In genomic region chr3:17680530-17680929, GRCh38 we compare ENCODE assay signal across 17 cellular contexts.
A peak's percentile ranks its signal among the peaks of the same experiment; 100 is the strongest.
DNase-seq lines count a peak whose midpoint lies in the region; ATAC-seq lines count a peak whose summit lies in the region.
"Had no signal": no experiment of that assay in that cellular context is flagged by ENCODE, and none has a peak within 500 bp of the region (broad histone marks: within the 10 kb centered on the region; RNA-seq: fewer than 3 reads in every experiment).

No MANE protein-coding gene starts in this region.

- no peaks in the 10 kb centered on the region for H3K36me3 Mint-ChIP-seq in effector memory CD8-positive, alpha-beta T cell (ENCODE audit: insufficient read depth)
- H3K36me3 Mint-ChIP-seq: CD4-positive, alpha-beta memory T cell; CD4-positive, CD25-positive, alpha-beta regulatory T cell had no signal

- H3K4me1 Mint-ChIP-seq in effector memory CD8-positive, alpha-beta T cell (ENCODE audit: low read depth in 2 of 2), result peaks cover 2 to 5% of the 10 kb centered on the region in 2 donors
- peaks cover 10% of the 10 kb centered on the region for H3K4me1 Mint-ChIP-seq in stimulated activated naive CD8-positive, alpha-beta T cell treated with anti-CD3 and anti-CD28 coated beads, Interleukin-15, amount 100 ng/mL, for 72 hours

- no peak for DNase-seq in effector memory CD8-positive, alpha-beta T cell
- DNase-seq in NCI-H1417 treated with DMSO at 0.1 percent for 48 hours (lab: John Stamatoyannopoulos, UW), result no peak
- DNase-seq in NK-92 (lab: John Stamatoyannopoulos, UW; ENCODE audit: unreplicated experiment), result no peak
- no peak for DNase-seq in stimulated activated naive CD8-positive, alpha-beta T cell treated with anti-CD3 and anti-CD28 coated beads, Interleukin-15, amount 100 ng/mL, for 72 hours
- DNase-seq: 8988T; ACHN; BE2C; C1 segment of cervical spinal cord; Caco-2; Calu3; CD4-positive, alpha-beta memory T cell; CD4-positive, CD25-positive, alpha-beta regulatory T cell; CD8-positive, alpha-beta memory T cell; DMS79 treated with DMSO at 0.1 percent for 48 hours; GF-D8 had no signal

- peak overlapping the region; percentile 41 to 52 for H3K27ac Mint-ChIP-seq in effector memory CD8-positive, alpha-beta T cell
- no peak overlapping the region for H3K27ac Mint-ChIP-seq in stimulated activated naive CD8-positive, alpha-beta T cell treated with anti-CD3 and anti-CD28 coated beads, Interleukin-15, amount 100 ng/mL, for 72 hours
- H3K27ac Mint-ChIP-seq: CD14-positive monocyte; CD4-positive, alpha-beta memory T cell; CD4-positive, CD25-positive, alpha-beta regulatory T cell had no signal

- ATAC-seq in HG02938 (IDR thresholded peaks at IDR 0.05; ENCODE audit: unreplicated experiment), result peak; percentile 51
- no peak for ATAC-seq in effector memory CD8-positive, alpha-beta T cell (replicated peaks)
- no peak for ATAC-seq in stimulated activated naive CD8-positive, alpha-beta T cell treated with anti-CD3 and anti-CD28 coated beads, Interleukin-15, amount 100 ng/mL, for 72 hours

- H3K4me3 Mint-ChIP-seq in effector memory CD8-positive, alpha-beta T cell, result no peak overlapping the region
- no peak overlapping the region for H3K4me3 Mint-ChIP-seq in stimulated activated naive CD8-positive, alpha-beta T cell treated with anti-CD3 and anti-CD28 coated beads, Interleukin-15, amount 100 ng/mL, for 72 hours
- H3K4me3 Mint-ChIP-seq: CD14-positive monocyte; CD4-positive, alpha-beta memory T cell; CD4-positive, CD25-positive, alpha-beta regulatory T cell; CD8-positive, alpha-beta memory T cell had no signal

- no peaks in the 10 kb centered on the region for H3K9me3 Mint-ChIP-seq in effector memory CD8-positive, alpha-beta T cell
- H3K9me3 Mint-ChIP-seq in stimulated activated naive CD8-positive, alpha-beta T cell treated with anti-CD3 and anti-CD28 coated beads, Interleukin-15, amount 100 ng/mL, for 72 hours, result no peaks in the 10 kb centered on the region
- H3K9me3 Mint-ChIP-seq: CD4-positive, alpha-beta memory T cell; CD4-positive, CD25-positive, alpha-beta regulatory T cell; CD8-positive, alpha-beta memory T cell had no signal

- no peaks in the 10 kb centered on the region for H3K27me3 Mint-ChIP-seq in effector memory CD8-positive, alpha-beta T cell
- no peaks in the 10 kb centered on the region for H3K27me3 Mint-ChIP-seq in stimulated activated naive CD8-positive, alpha-beta T cell treated with anti-CD3 and anti-CD28 coated beads, Interleukin-15, amount 100 ng/mL, for 72 hours
- H3K27me3 Mint-ChIP-seq: CD4-positive, alpha-beta memory T cell; CD4-positive, CD25-positive, alpha-beta regulatory T cell; CD8-positive, alpha-beta memory T cell had no signal

Comparison
In these comparisons a context has a peak if more than half of its experiments do, and no peak if none do; other contexts are left out.
1. H3K27ac Mint-ChIP-seq: peak in effector memory CD8-positive, alpha-beta T cell (2 of 2); none in stimulated activated naive CD8-positive, alpha-beta T cell treated with anti-CD3 and anti-CD28 coated beads, Interleukin-15, amount 100 ng/mL, for 72 hours (0 of 2).